Comparison of ENCODE assay signal across 11 cellular contexts in genomic region chr20:34300809-34301586, GRCh38. TPM values are rescaled to one million over a fixed set of nuclear protein-coding genes. Genes with fewer than 3 reads are reported as not detected.
DNase-seq lines count a peak whose midpoint lies in the region; ATAC-seq, FAIRE-seq and TF ChIP-seq lines count a peak whose summit lies in the region.
"Had no signal": no experiment of that assay in that cellular context is flagged by ENCODE, and none has a peak within 500 bp of the region (broad histone marks: within the 10 kb centered on the region; RNA-seq: fewer than 3 reads in every experiment).

No MANE protein-coding gene starts in this region.

- H3K27ac ChIP-seq in A549 (peak overlapping the region in 1 of 2 experiments; percentile 94; a peak in 3 of 6 replicates), left ventricle myocardium inferior (replicated peaks) (peak overlapping the region; percentile 64)
- H3K27ac ChIP-seq: sigmoid colon had no signal

- TF ChIP-seq RAD21 in A549 (conservative IDR thresholded peaks at IDR 0.05 in 1 of 2, IDR thresholded peaks at IDR 0.05 in 1 of 2) = no peak

- H3K4me3 ChIP-seq in A549 (peak overlapping the region; percentile 90; the same call in 2 of the 3 replicates), GM12865 (ENCODE audit: low read depth, low read length) (no peak overlapping the region; the same call in 1 of the 2 replicates), left ventricle myocardium inferior (peak overlapping the region; percentile 88)
- H3K4me3 ChIP-seq: sigmoid colon had no signal

- ATAC-seq in A549 (no peak), HG03460 (IDR thresholded peaks at IDR 0.05; ENCODE audit: unreplicated experiment) (no peak), GM18517 (IDR thresholded peaks at IDR 0.05; ENCODE audit: unreplicated experiment) (no peak), HG03280 (IDR thresholded peaks at IDR 0.05; ENCODE audit: unreplicated experiment) (no peak)

- TF ChIP-seq CTCF in A549 (IDR thresholded peaks at IDR 0.05) (no peak), GM12865 (IDR thresholded peaks at IDR 0.05; ENCODE audit: insufficient read depth, low read depth, low read length, missing control alignments) (no peak), left ventricle myocardium inferior (IDR thresholded peaks at IDR 0.05; ENCODE audit: borderline replicate concordance) (no peak)

- POLR2A ChIA-PET in A549 (lab: Yijun Ruan, JAX) = interaction anchor here (1.2 to 1.7 kb wide), 2 partner anchors 12 to 216 kb away, joined by 3 to 7 read pairs; no protein-coding TSS in a partner anchor

- DNase-seq in A549 (ENCODE audit: low read depth in 1 of 2, low spot score in 1 of 2) = no peak
- peak; percentile 14 for DNase-seq in GM12865 (ENCODE audit: low read depth)
- DNase-seq in RPMI8226 = peak; percentile 17
- peak; percentile 28 for DNase-seq in left ventricle myocardium inferior
- no peak for DNase-seq in pons (ENCODE audit: low spot score)
- DNase-seq: NCI-H1930, sigmoid colon had no signal

- H3K9me3 ChIP-seq in A549 (no peaks in the 10 kb centered on the region), left ventricle myocardium inferior (replicated peaks) (no peaks in the 10 kb centered on the region)
- H3K9me3 ChIP-seq: sigmoid colon had no signal

- H3K4me1 ChIP-seq in A549 (peaks cover 42% of the 10 kb centered on the region), left ventricle myocardium inferior (peaks cover 38% of the 10 kb centered on the region)

- TF ChIP-seq EP300 in A549 (IDR thresholded peaks at IDR 0.05) = no peak

- H3K36me3 ChIP-seq in left ventricle myocardium inferior = no peaks in the 10 kb centered on the region
- H3K36me3 ChIP-seq: sigmoid colon had no signal

- no peak for FAIRE-seq in A549 (lab: Jason Lieb, UNC)

- TF ChIP-seq POLR2A in A549 (IDR thresholded peaks at IDR 0.05; ENCODE audit: low read length) = no peak

- intact Hi-C loops in left ventricle myocardium inferior (cut with micrococcal nuclease) = no loop called here

- CTCF ChIA-PET in A549 (lab: Yijun Ruan, JAX) = interaction anchor here (0.6 to 4.2 kb wide), 6 partner anchors 11 to 238 kb away, joined by 3 to 35 read pairs (median 4); no protein-coding TSS in a partner anchor

- WGBS in A549 (ENCODE audit: missing lambda C conversion rate) = 66% methylated on average over 7 of the region's 7 CpGs

- peak overlapping the region; percentile 92 for H3K4me2 ChIP-seq in A549

- no peaks in the 10 kb centered on the region for H3K27me3 ChIP-seq in left ventricle myocardium inferior (ENCODE audit: low read depth)
- H3K27me3 ChIP-seq: sigmoid colon had no signal

TF ChIP-seq in A549, 52 proteins besides CTCF, POLR2A, EP300 and RAD21:
- TF ChIP-seq HOXA7 (CRISPR knock-in tag; IDR thresholded peaks at IDR 0.05) (no peak), HDAC2 (IDR thresholded peaks at IDR 0.05) (no peak), SMC3 (IDR thresholded peaks at IDR 0.05) (no peak), EHMT2 (IDR thresholded peaks at IDR 0.05; ENCODE audit: low read depth) (no peak), GATA3 (IDR thresholded peaks at IDR 0.05; ENCODE audit: borderline replicate concordance) (no peak), PHF8 (IDR thresholded peaks at IDR 0.05; ENCODE audit: borderline replicate concordance, low read depth) (no peak), FOSL2 (IDR thresholded peaks at IDR 0.05) (no peak), FOSL2 (CRISPR knock-in tag; IDR thresholded peaks at IDR 0.05) (no peak), JUNB (IDR thresholded peaks at IDR 0.05) (no peak), HEYL (CRISPR knock-in tag; IDR thresholded peaks at IDR 0.05) (no peak), RNF2 (IDR thresholded peaks at IDR 0.05; ENCODE audit: borderline replicate concordance, low read depth) (no peak), PBX3 (IDR thresholded peaks at IDR 0.05) (no peak), BHLHE40 (IDR thresholded peaks at IDR 0.05; ENCODE audit: low read depth, low read length) (no peak), HOXB5 (CRISPR knock-in tag; IDR thresholded peaks at IDR 0.05) (no peak), CEBPB (IDR thresholded peaks at IDR 0.05) (no peak), MAFK (IDR thresholded peaks at IDR 0.05; ENCODE audit: partially characterized antibody) (no peak)
- TF ChIP-seq, protein P1, sequence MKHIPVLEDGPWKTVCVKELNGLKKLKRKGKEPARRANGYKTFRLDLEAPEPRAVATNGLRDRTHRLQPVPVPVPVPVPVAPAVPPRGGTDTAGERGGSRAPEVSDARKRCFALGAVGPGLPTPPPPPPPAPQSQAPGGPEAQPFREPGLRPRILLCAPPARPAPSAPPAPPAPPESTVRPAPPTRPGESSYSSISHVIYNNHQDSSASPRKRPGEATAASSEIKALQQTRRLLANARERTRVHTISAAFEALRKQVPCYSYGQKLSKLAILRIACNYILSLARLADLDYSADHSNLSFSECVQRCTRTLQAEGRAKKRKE (CRISPR knock-in tag; IDR thresholded peaks at IDR 0.05; ENCODE audit: low read depth) = no peak

RNA-seq across cellular contexts. Expression of gene AHCY, which starts 2.2 kb away (rescaled TPM):
- polyA plus RNA-seq in A549 (2011; rRNA removed) = 274 and 278 TPM in 2 replicates
- 368 and 436 TPM in 2 replicates for polyA plus RNA-seq in A549 (2012; cell fraction: cytosol; rRNA removed)
- polyA plus RNA-seq in A549 (2012; cell fraction: nucleus; rRNA removed) = 473 and 534 TPM in 2 replicates
- polyA plus RNA-seq in A549 (2017; fragmentation: RNase III; extraction: RNeasy Plus Mini Kit Qiagen cat#74134 plus additional on column Dnase treatment) = 282 to 314 TPM (median 290 TPM) in 3 replicates
- polyA minus RNA-seq in A549 (2011; rRNA and poly(A)+ RNA removed) = 585 and 594 TPM in 2 replicates
- 66.2 TPM for total RNA-seq in left ventricle myocardium inferior

RNA-seq across cellular contexts. Expression of gene ASIP, which starts 59.8 kb away (rescaled TPM):
- not detected in 2 replicates for polyA plus RNA-seq in A549 (2011; rRNA removed)
- not detected in 2 replicates for polyA plus RNA-seq in A549 (2012; cell fraction: cytosol; rRNA removed)
- not detected in 2 replicates for polyA plus RNA-seq in A549 (2012; cell fraction: nucleus; rRNA removed)
- not detected in 3 replicates for polyA plus RNA-seq in A549 (2017; fragmentation: RNase III; extraction: RNeasy Plus Mini Kit Qiagen cat#74134 plus additional on column Dnase treatment)
- not detected in 2 replicates for polyA minus RNA-seq in A549 (2011; rRNA and poly(A)+ RNA removed)
- total RNA-seq in left ventricle myocardium inferior = 32.6 TPM
- total RNA-seq: fibroblast of villous mesenchyme had no signal

Comparison
In these comparisons a context has a peak if more than half of its experiments do, and no peak if none do; other contexts are left out.
1. DNase-seq: peak in GM12865 (single experiment), RPMI8226 (single experiment) and left ventricle myocardium inferior (single experiment); none in A549 (0 of 2) and pons (single experiment).